Comparison of ENCODE assay signal across 12 cellular contexts in genomic region chr7:138785587-138786437, GRCh38. TPM values are rescaled to one million over a fixed set of nuclear protein-coding genes. Genes with fewer than 3 reads are reported as not detected.
DNase-seq lines count a peak whose midpoint lies in the region; ATAC-seq and TF ChIP-seq lines count a peak whose summit lies in the region.
"Had no signal": no experiment of that assay in that cellular context is flagged by ENCODE, and none has a peak within 500 bp of the region (broad histone marks: within the 10 kb centered on the region; RNA-seq: fewer than 3 reads in every experiment).

No MANE protein-coding gene starts in this region.

- no peak overlapping the region for H3K4me3 ChIP-seq in GM23338
- no peak overlapping the region; a peak in 1 of 4 replicates for H3K4me3 ChIP-seq in SK-N-SH (ENCODE audit: low read depth in 2 of 2, low read length in 1 of 2)
- H3K4me3 ChIP-seq in upper lobe of left lung, result no peak overlapping the region

- TF ChIP-seq CTCF in GM23338 (conservative IDR thresholded peaks at IDR 0.05; ENCODE audit: low read depth in 2 of 2), result no peak
- TF ChIP-seq CTCF in SK-N-SH (IDR thresholded peaks at IDR 0.05), result no peak; the same call in 1 of the 2 replicates
- TF ChIP-seq CTCF in foreskin keratinocyte (conservative IDR thresholded peaks at IDR 0.05), result no peak
- no peak for TF ChIP-seq CTCF in upper lobe of left lung (IDR thresholded peaks at IDR 0.05)
- TF ChIP-seq CTCF in GM10248 (IDR thresholded peaks at IDR 0.05; ENCODE audit: control extremely low read depth, extremely low read depth, low read depth, missing control alignments), result no peak

- no peak for ATAC-seq in GM23338
- ATAC-seq in foreskin keratinocyte, result peak; percentile 62
- ATAC-seq in upper lobe of left lung (ENCODE audit: low FRiP score in 2 of 2), result peak; percentile 24 to 41
- ATAC-seq: sciatic nerve had no signal

- CTCF ChIA-PET in SK-N-SH (lab: Yijun Ruan, JAX) (no interaction called here), GM10248 (lab: Yijun Ruan, JAX) (no interaction called here)

- POLR2A ChIA-PET in SK-N-SH (lab: Yijun Ruan, JAX), result no interaction called here
- POLR2A ChIA-PET in GM10248 (lab: Yijun Ruan, JAX), result no interaction called here

- no peak for DNase-seq in GM23338 (ENCODE audit: low spot score)
- DNase-seq in SK-N-SH, result no peak
- peak; percentile 28 to 64 for DNase-seq in foreskin keratinocyte
- no peak for DNase-seq in upper lobe of left lung
- DNase-seq in activated effector memory CD4-positive, alpha-beta T cell treated with anti-CD3 and anti-CD28 coated beads, Interleukin-2, amount 50 U/mL, for 16 hours, result no peak
- no peak for DNase-seq in SHP77 treated with DMSO at 0.1 percent for 48 hours (lab: John Stamatoyannopoulos, UW)
- DNase-seq in GM10248 (ENCODE audit: extremely low spot score), result no peak
- DNase-seq in SIG-M5 treated with dmso at 0.1 percent for 504 hours (lab: John Stamatoyannopoulos, UW; ENCODE audit: unreplicated experiment), result no peak
- DNase-seq: NCI-H1048, NCI-H748 treated with DMSO at 0.1 percent for 48 hours had no signal

- TF ChIP-seq EP300 in SK-N-SH (IDR thresholded peaks at IDR 0.05; ENCODE audit: borderline replicate concordance in 1 of 2, low read depth in 1 of 2, low read length in 1 of 2) (no peak), upper lobe of left lung (IDR thresholded peaks at IDR 0.05) (no peak)

- 17% methylated on average over 10 of the region's 10 CpGs for WGBS in SK-N-SH (ENCODE audit: low lambda C conversion rate)
- WGBS in upper lobe of left lung, 2 donors, result 46 to 56% methylated on average over 10 of the region's 10 CpGs

- H3F3A ChIP-seq in GM23338 (replicated peaks; ENCODE audit: low read depth) (no peaks in the 10 kb centered on the region), SK-N-SH (replicated peaks; ENCODE audit: insufficient read depth) (no peaks in the 10 kb centered on the region)

- H3K9me2 ChIP-seq in GM23338 (ENCODE audit: insufficient read depth) (no peaks in the 10 kb centered on the region), SK-N-SH (no peaks in the 10 kb centered on the region)

- H4K20me1 ChIP-seq in GM23338 (replicated peaks; ENCODE audit: insufficient read depth), result no peaks in the 10 kb centered on the region
- H4K20me1 ChIP-seq in SK-N-SH (ENCODE audit: insufficient read depth), result no peaks in the 10 kb centered on the region

- peaks cover 4% of the 10 kb centered on the region; the same call in 2 of the 3 replicates for H3K4me1 Mint-ChIP-seq in GM23338

- H3K4me1 ChIP-seq in GM23338 (ENCODE audit: insufficient read depth) (no peaks in the 10 kb centered on the region), SK-N-SH (ENCODE audit: control insufficient read depth in 1 of 2, insufficient read depth in 2 of 2, low read depth in 1 of 2, low read length in 1 of 2) (no peaks in the 10 kb centered on the region), foreskin keratinocyte (no peaks in the 10 kb centered on the region), upper lobe of left lung (peaks cover 0 to 14% (median 0%) of the 10 kb centered on the region in 4 donors)

- no peak overlapping the region for H3K27ac ChIP-seq in GM23338 (ENCODE audit: low read depth)
- H3K27ac ChIP-seq in SK-N-SH (ENCODE audit: low read depth in 2 of 2, low read length in 1 of 2), result no peak overlapping the region
- H3K27ac ChIP-seq in foreskin keratinocyte, result no peak overlapping the region
- peak overlapping the region in 1 of 4 donors; percentile 9 for H3K27ac ChIP-seq in upper lobe of left lung

- H3K27ac Mint-ChIP-seq in GM23338, result no peak overlapping the region

- no peaks in the 10 kb centered on the region; the same call in 2 of the 3 replicates for H3K36me3 Mint-ChIP-seq in GM23338 (ENCODE audit: low read depth)

- peaks cover 3% of the 10 kb centered on the region for H3K9me3 Mint-ChIP-seq in GM23338

- H3K4me2 ChIP-seq in GM23338 (no peak overlapping the region), SK-N-SH (peak overlapping the region; percentile 7; the same call in 1 of the 2 replicates)

- no peaks in the 10 kb centered on the region for H3K36me3 ChIP-seq in GM23338 (ENCODE audit: insufficient read depth)
- H3K36me3 ChIP-seq in SK-N-SH (replicated peaks in 1 of 2; ENCODE audit: control insufficient read depth in 1 of 2, insufficient read depth in 2 of 2, low read length in 1 of 2), result no peaks in the 10 kb centered on the region
- no peaks in the 10 kb centered on the region for H3K36me3 ChIP-seq in upper lobe of left lung

- H3K27me3 ChIP-seq in GM23338 (ENCODE audit: insufficient read depth), result no peaks in the 10 kb centered on the region
- H3K27me3 ChIP-seq in SK-N-SH (ENCODE audit: insufficient read depth), result no peaks in the 10 kb centered on the region
- no peaks in the 10 kb centered on the region for H3K27me3 ChIP-seq in foreskin keratinocyte
- H3K27me3 ChIP-seq in upper lobe of left lung, result no peaks in the 10 kb centered on the region

- TF ChIP-seq RAD21 in SK-N-SH (IDR thresholded peaks at IDR 0.05; ENCODE audit: low read length), result no peak

- H3K4me3 Mint-ChIP-seq in GM23338, result no peak overlapping the region

- peak overlapping the region; percentile 28; the same call in 1 of the 2 replicates for H2AFZ ChIP-seq in GM23338
- H2AFZ ChIP-seq in SK-N-SH (ENCODE audit: low read depth), result no peak overlapping the region

- H3K79me2 ChIP-seq in GM23338 (replicated peaks; ENCODE audit: insufficient read depth) (no peaks in the 10 kb centered on the region), SK-N-SH (ENCODE audit: insufficient read depth) (no peaks in the 10 kb centered on the region)

- TF ChIP-seq POLR2A in upper lobe of left lung (IDR thresholded peaks at IDR 0.05), result no peak

- H3K9ac ChIP-seq in SK-N-SH, result no peak overlapping the region

- H3K9me3 ChIP-seq in SK-N-SH, result 0 out of 2 replicates have a peak, but pooled peaks cover 3% of the 10 kb centered on the region
- H3K9me3 ChIP-seq in upper lobe of left lung, result no peaks in the 10 kb centered on the region

- no peaks in the 10 kb centered on the region for H3K27me3 Mint-ChIP-seq in GM23338 (ENCODE audit: insufficient read depth, low read depth, poor library complexity)

TF ChIP-seq in SK-N-SH, 30 proteins besides CTCF, POLR2A, EP300 and RAD21:
- no peak for TF ChIP-seq FOXM1 (IDR thresholded peaks at IDR 0.05; ENCODE audit: low read depth)

RNA-seq across cellular contexts. Expression of gene TMEM213, which starts 12.0 kb away (rescaled TPM):
- 0.08 TPM in 1 of 2 replicates, not detected in the other for total RNA-seq in GM23338 (2014; rRNA removed; shearing (Covaris generic))
- polyA plus RNA-seq in GM23338 (2016; fragmentation: Nextera tagmentation; extraction: Ambion mirVana), result 0.14 and 0.89 TPM in 2 replicates
- not detected in 2 replicates for polyA plus RNA-seq in SK-N-SH (2012; rRNA removed)
- polyA plus RNA-seq in SK-N-SH (2012; cell fraction: cytosol; rRNA removed), result not detected in 2 replicates
- not detected in 2 replicates for polyA plus RNA-seq in SK-N-SH (2012; cell fraction: nucleus; rRNA removed)
- total RNA-seq in foreskin keratinocyte, result not detected in 2 replicates
- not detected in 2 replicates for polyA plus RNA-seq in foreskin keratinocyte
- 1 to 10 TPM in 3 of 6 donors, under 1 TPM in 1, not detected in 2; 0.49 to 6.1 (median 3.6) TPM for total RNA-seq in upper lobe of left lung
- total RNA-seq: sciatic nerve had no signal
- polyA plus RNA-seq: esophagus had no signal

RNA-seq across cellular contexts. Expression of gene ATP6V0A4, which starts 12.2 kb away (rescaled TPM):
- 0.35 and 1.3 TPM in 2 replicates for total RNA-seq in GM23338 (2014; rRNA removed; shearing (Covaris generic))
- polyA plus RNA-seq in GM23338 (2016; fragmentation: Nextera tagmentation; extraction: Ambion mirVana) (0.10 and 0.50 TPM in 2 replicates), SK-N-SH (2012; rRNA removed) (not detected in 2 replicates), foreskin keratinocyte (0.06 and 0.19 TPM in 2 replicates)
- polyA plus RNA-seq in SK-N-SH (2012; cell fraction: cytosol; rRNA removed), result 0.01 TPM in 2 replicates
- polyA plus RNA-seq in SK-N-SH (2012; cell fraction: nucleus; rRNA removed), result 0.02 TPM in 1 of 2 replicates, not detected in the other
- total RNA-seq in foreskin keratinocyte (0.14 and 0.25 TPM in 2 replicates), upper lobe of left lung (1 to 10 TPM in 2 of 6 donors, under 1 TPM in 2, not detected in 2; 0.49 to 1.9 (median 1.3) TPM)
- total RNA-seq: sciatic nerve had no signal

Comparison
In these comparisons a context has a peak if more than half of its experiments do, and no peak if none do; other contexts are left out.
1. DNase-seq: peak in foreskin keratinocyte (2 of 2); none in GM23338 (single experiment), SK-N-SH (single experiment), upper lobe of left lung (0 of 2), activated effector memory CD4-positive, alpha-beta T cell treated with anti-CD3 and anti-CD28 coated beads, Interleukin-2, amount 50 U/mL, for 16 hours (single experiment), SHP77 treated with DMSO at 0.1 percent for 48 hours (single experiment), GM10248 (single experiment) and SIG-M5 treated with dmso at 0.1 percent for 504 hours (single experiment).